Comparison of ENCODE assay signal across 11 cellular contexts in genomic region chr1:206704239-206704638, GRCh38. TPM values are rescaled to one million over a fixed set of nuclear protein-coding genes. Genes with fewer than 3 reads are reported as not detected.
A peak's percentile ranks its signal among the peaks of the same experiment; 100 is the strongest.
DNase-seq lines count a peak whose midpoint lies in the region; ATAC-seq and TF ChIP-seq lines count a peak whose summit lies in the region.
"Had no signal": no experiment of that assay in that cellular context is flagged by ENCODE, and none has a peak within 500 bp of the region (broad histone marks: within the 10 kb centered on the region; RNA-seq: fewer than 3 reads in every experiment).

No MANE protein-coding gene starts in this region.

- H3K36me3 ChIP-seq in left ventricle myocardium inferior, result no peaks in the 10 kb centered on the region
- no peaks in the 10 kb centered on the region for H3K36me3 ChIP-seq in upper lobe of right lung
- no peaks in the 10 kb centered on the region for H3K36me3 ChIP-seq in spleen

- peak overlapping the region; percentile 87 for H3K27ac Mint-ChIP-seq in activated CD4-positive, alpha-beta memory T cell treated with anti-CD3 and anti-CD28 coated beads for 36 hours
- H3K27ac Mint-ChIP-seq in immature natural killer cell, result peak overlapping the region; percentile 60 to 90 (median 88)

- TF ChIP-seq CTCF in left ventricle myocardium inferior (IDR thresholded peaks at IDR 0.05; ENCODE audit: borderline replicate concordance), result no peak
- TF ChIP-seq CTCF in upper lobe of right lung (IDR thresholded peaks at IDR 0.05), result no peak
- TF ChIP-seq CTCF in spleen (IDR thresholded peaks at IDR 0.05 in 8 of 11, conservative IDR thresholded peaks at IDR 0.05 in 3 of 11), result no peak

- H3K27ac ChIP-seq in left ventricle myocardium inferior (replicated peaks) (peak overlapping the region; percentile 83), upper lobe of right lung (no peak overlapping the region), spleen (peak overlapping the region in 3 of 8 donors; percentile 23 to 53 (median 48))

- 55 to 70% (median 58%) methylated on average over 9 of the region's 9 CpGs for WGBS in spleen, 5 donors

- H3K27me3 ChIP-seq in left ventricle myocardium inferior (ENCODE audit: low read depth), result no peaks in the 10 kb centered on the region
- no peaks in the 10 kb centered on the region for H3K27me3 ChIP-seq in upper lobe of right lung
- H3K27me3 ChIP-seq in spleen (replicated peaks in 1 of 7), result no peaks in the 10 kb centered on the region

- H3K4me1 ChIP-seq in left ventricle myocardium inferior (peaks cover 100% of the 10 kb centered on the region), upper lobe of right lung (peaks cover 79% of the 10 kb centered on the region), spleen (peaks cover 71 to 100% (median 92%) of the 10 kb centered on the region in 6 donors)

- ATAC-seq in left ventricle myocardium superior, result no peak
- no peak for ATAC-seq in upper lobe of right lung

- POLR2A ChIA-PET in activated CD4-positive, alpha-beta memory T cell treated with anti-CD3 and anti-CD28 coated beads for 36 hours (lab: Charles Lee), result interaction anchor here (0.5 to 2.6 kb wide), 2 partner anchors 19 to 98 kb away, joined by 6 to 14 read pairs; partner anchors contain the start of gene MAPKAPK2

- DNase-seq in left ventricle myocardium inferior, result no peak
- DNase-seq in left ventricle myocardium superior, result no peak
- DNase-seq in activated CD4-positive, alpha-beta memory T cell treated with anti-CD3 and anti-CD28 coated beads for 36 hours, result peak; percentile 45
- peak; percentile 43 to 50 (median 44) for DNase-seq in immature natural killer cell
- DNase-seq in upper lobe of right lung, result peak; percentile 44
- DNase-seq in stimulated activated CD4-positive, alpha-beta T cell treated with anti-CD3 and anti-CD28 coated beads, Interleukin-12 subunit alpha, Interleukin-12 subunit beta, amount 100 ng/mL, for 4 hours, result no peak
- no peak for DNase-seq in spleen
- DNase-seq in SHP77 treated with DMSO at 0.1 percent for 48 hours (lab: John Stamatoyannopoulos, UW), result no peak
- DNase-seq: dermis blood vessel endothelial cell, NCI-H1436, OCI-M1 had no signal

- H3K9me3 ChIP-seq in left ventricle myocardium inferior (replicated peaks) (no peaks in the 10 kb centered on the region), upper lobe of right lung (no peaks in the 10 kb centered on the region), spleen (no peaks in the 10 kb centered on the region)

- peak overlapping the region; percentile 11 for H3K4me3 Mint-ChIP-seq in activated CD4-positive, alpha-beta memory T cell treated with anti-CD3 and anti-CD28 coated beads for 36 hours
- H3K4me3 Mint-ChIP-seq in immature natural killer cell, result peak overlapping the region; percentile 12 to 78 (median 69)

- H3K4me3 ChIP-seq in left ventricle myocardium inferior (no peak overlapping the region), upper lobe of right lung (no peak overlapping the region), spleen (no peak overlapping the region)

- peaks cover 92% of the 10 kb centered on the region for H3K4me1 Mint-ChIP-seq in activated CD4-positive, alpha-beta memory T cell treated with anti-CD3 and anti-CD28 coated beads for 36 hours (ENCODE audit: low read depth)
- H3K4me1 Mint-ChIP-seq in immature natural killer cell, result peaks cover 90 to 94% of the 10 kb centered on the region in 2 donors

- TF ChIP-seq POLR2A in spleen (IDR thresholded peaks at IDR 0.05), result no peak

- H3K9me3 Mint-ChIP-seq in activated CD4-positive, alpha-beta memory T cell treated with anti-CD3 and anti-CD28 coated beads for 36 hours, result no peaks in the 10 kb centered on the region
- no peaks in the 10 kb centered on the region for H3K9me3 Mint-ChIP-seq in immature natural killer cell

- CTCF ChIA-PET in activated CD4-positive, alpha-beta memory T cell treated with anti-CD3 and anti-CD28 coated beads for 36 hours (lab: Charles Lee), result interaction anchor here (0.7 to 3.6 kb wide), 10 partner anchors 20 to 278 kb away, joined by 3 to 21 read pairs (median 4); partner anchors contain the start of genes DYRK3 and EIF2D

- H3K27me3 Mint-ChIP-seq in activated CD4-positive, alpha-beta memory T cell treated with anti-CD3 and anti-CD28 coated beads for 36 hours, result no peaks in the 10 kb centered on the region
- H3K27me3 Mint-ChIP-seq in immature natural killer cell (ENCODE audit: low read depth in 3 of 3), result peaks cover 0 to 13% (median 11%) of the 10 kb centered on the region in 3 donors

- intact Hi-C loops in left ventricle myocardium inferior (cut with micrococcal nuclease), result no loop called here
- intact Hi-C loops in left ventricle myocardium superior (cut with micrococcal nuclease), result no loop called here
- intact Hi-C loops in activated CD4-positive, alpha-beta memory T cell treated with anti-CD3 and anti-CD28 coated beads for 36 hours (cut with micrococcal nuclease), result loop anchor here (1.0 kb wide), 1 partner anchor 9 kb away; no protein-coding TSS in a partner anchor
- intact Hi-C loops in upper lobe of right lung (cut with DNase I), result no loop called here
- intact Hi-C loops in spleen (cut with DNase I; ENCODE audit: low total_unique reads), result no loop called here

- no peaks in the 10 kb centered on the region for H3K36me3 Mint-ChIP-seq in activated CD4-positive, alpha-beta memory T cell treated with anti-CD3 and anti-CD28 coated beads for 36 hours
- no peaks in the 10 kb centered on the region for H3K36me3 Mint-ChIP-seq in immature natural killer cell

RNA-seq across cellular contexts. Expression of gene MAPKAPK2, which starts 19.5 kb away (rescaled TPM):
- total RNA-seq in left ventricle myocardium inferior (215 TPM), left ventricle myocardium superior (228 TPM), upper lobe of right lung (92.3 TPM), spleen (100 to 1,000 TPM in 5 of 7 donors, 10 to 100 TPM in 2; 82.0 to 129 (median 104) TPM)
- total RNA-seq in activated CD4-positive, alpha-beta memory T cell treated with anti-CD3 and anti-CD28 coated beads for 36 hours, result 10 to 100 TPM; 96.9 to 97.4 TPM
- polyA plus RNA-seq in immature natural killer cell (1 to 10 TPM; 3.5 to 7.2 (median 4.1) TPM), spleen (10 to 100 TPM; 42.2 to 68.1 (median 53.4) TPM)

Comparison
In these comparisons a context has a peak if more than half of its experiments do, and no peak if none do; other contexts are left out.
1. DNase-seq: peak in activated CD4-positive, alpha-beta memory T cell treated with anti-CD3 and anti-CD28 coated beads for 36 hours (single experiment), immature natural killer cell (3 of 3) and upper lobe of right lung (single experiment); none in left ventricle myocardium inferior (single experiment), left ventricle myocardium superior (single experiment), stimulated activated CD4-positive, alpha-beta T cell treated with anti-CD3 and anti-CD28 coated beads, Interleukin-12 subunit alpha, Interleukin-12 subunit beta, amount 100 ng/mL, for 4 hours (single experiment), spleen (single experiment) and SHP77 treated with DMSO at 0.1 percent for 48 hours (single experiment).